In genomic region chr2:54728669-54729120, GRCh38 we compare ENCODE assay signal across 12 cellular contexts. TPM values are rescaled to one million over a fixed set of nuclear protein-coding genes. Genes with fewer than 3 reads are reported as not detected.
DNase-seq lines count a peak whose midpoint lies in the region; ATAC-seq and TF ChIP-seq lines count a peak whose summit lies in the region.
"Had no signal": no experiment of that assay in that cellular context is flagged by ENCODE, and none has a peak within 500 bp of the region (broad histone marks: within the 10 kb centered on the region; RNA-seq: fewer than 3 reads in every experiment).

No MANE protein-coding gene starts in this region.

- no peaks in the 10 kb centered on the region for H3K27me3 ChIP-seq in HCT116 (ENCODE audit: insufficient read depth, low read length)
- H3K27me3 ChIP-seq: ascending aorta had no signal

- no peak overlapping the region for H3K4me3 ChIP-seq in HCT116 (replicated peaks in 1 of 2; ENCODE audit: low read depth in 1 of 2, low read length in 2 of 2)
- H3K4me3 ChIP-seq: ascending aorta, BLaER1, heart left ventricle had no signal

- POLR2A ChIA-PET in HCT116 (lab: Charles Lee), result no interaction called here

- no peaks in the 10 kb centered on the region for H3K9me2 ChIP-seq in HCT116 (ENCODE audit: insufficient read depth)

- H2AFZ ChIP-seq in HCT116 (ENCODE audit: low read depth, low read length, poor library complexity, severe bottlenecking), result no peak overlapping the region

- peak; percentile 35; the same call in 1 of the 2 replicates for TF ChIP-seq RAD21 in HCT116 (IDR thresholded peaks at IDR 0.05; ENCODE audit: low read depth)

- peak in 2 of 3 experiments; percentile 9 to 26; a peak in 1 of 6 replicates for TF ChIP-seq CTCF in HCT116 (IDR thresholded peaks at IDR 0.05 in 2 of 3, conservative IDR thresholded peaks at IDR 0.05 in 1 of 3; ENCODE audit: borderline replicate concordance in 1 of 3, insufficient read depth in 1 of 3, low read depth in 2 of 3, low read length in 2 of 3)

- H3K36me3 ChIP-seq in HCT116 (ENCODE audit: control insufficient read depth in 1 of 2, insufficient read depth in 2 of 2, low read length in 2 of 2), result no peaks in the 10 kb centered on the region
- H3K36me3 ChIP-seq: ascending aorta, BLaER1, heart left ventricle had no signal

- TF ChIP-seq POLR2A in HCT116 (IDR thresholded peaks at IDR 0.05; ENCODE audit: borderline replicate concordance, extremely low read depth, insufficient read depth, insufficient read length), result no peak

- DNase-seq in A172 (ENCODE audit: low spot score), result peak; percentile 92
- peak; percentile 49 for DNase-seq in HCT116 (ENCODE audit: low read depth, low spot score)
- DNase-seq in fibroblast of the conjunctiva (ENCODE audit: low read depth), result peak; percentile 65
- DNase-seq in OCI-M2 (lab: John Stamatoyannopoulos, UW; ENCODE audit: unreplicated experiment), result no peak
- no peak for DNase-seq in NCI-H1436 treated with DMSO at 0.1 percent for 48 hours (lab: John Stamatoyannopoulos, UW)
- DNase-seq: heart left ventricle; stimulated activated naive CD4-positive, alpha-beta T cell treated with Interleukin-2 at 50 U/mL for 16 hours had no signal

- no peak overlapping the region for H3K9ac ChIP-seq in HCT116 (ENCODE audit: low read length)
- H3K9ac ChIP-seq: BLaER1 had no signal

- H3K9me3 ChIP-seq in HCT116 (ENCODE audit: control insufficient read depth in 1 of 2, insufficient read depth in 1 of 2, low read depth in 1 of 2, low read length in 2 of 2), result no peaks in the 10 kb centered on the region
- H3K9me3 ChIP-seq: ascending aorta, BLaER1 had no signal

- H3K4me2 ChIP-seq in HCT116 (ENCODE audit: low read length), result peak overlapping the region; percentile 51
- H3K4me2 ChIP-seq: BLaER1 had no signal

- ATAC-seq in HCT116 (peak; percentile 87), SK-N-SH treated with all-trans-retinoic acid at 6 μM for 48 hours (peak; percentile 77), HG03521 (IDR thresholded peaks at IDR 0.05; ENCODE audit: unreplicated experiment) (no peak), GM21367 (IDR thresholded peaks at IDR 0.05; ENCODE audit: unreplicated experiment) (no peak)
- ATAC-seq: heart left ventricle had no signal

- CTCF ChIA-PET in HCT116 (lab: Charles Lee), result interaction anchor here (1.1 kb wide), 1 partner anchor 9 kb away, joined by 3 read pairs; no protein-coding TSS in a partner anchor

- RAD21 ChIA-PET in HCT116 (lab: Charles Lee; ENCODE audit: low non-redundant PET in 1 of 2, low total read pairs in 2 of 2, uncharacterized antibody in 2 of 2, unreplicated experiment in 2 of 2), result no interaction called here

- H3K27ac ChIP-seq in HCT116 (ENCODE audit: low read depth, low read length), result no peak overlapping the region
- H3K27ac ChIP-seq: ascending aorta, BLaER1, heart left ventricle had no signal

- H3K4me1 ChIP-seq in HCT116 (ENCODE audit: control insufficient read depth in 1 of 2, insufficient read depth in 2 of 2, low read length in 2 of 2), result peaks cover 3 to 26% of the 10 kb centered on the region in 2 experiments; a peak in 3 of 4 replicates
- H3K4me1 ChIP-seq: ascending aorta had no signal

- no peaks in the 10 kb centered on the region for H3K79me2 ChIP-seq in HCT116 (ENCODE audit: insufficient read depth, low read length)

- no peaks in the 10 kb centered on the region for H4K20me1 ChIP-seq in HCT116 (ENCODE audit: insufficient read depth)

- BruUV-seq in HCT116 (replicated peaks; lab: Mats Ljungman, UMichigan), result no TSS peak

- intact Hi-C loops in HCT116 (cut with micrococcal nuclease), result loop anchor here (5.0 to 10.0 kb wide), 2 partner anchors 44 to 106 kb away; no protein-coding TSS in a partner anchor

TF ChIP-seq in HCT116, 20 proteins besides CTCF, POLR2A, EP300 and RAD21 (continues in another document):
- TF ChIP-seq CBX3 (IDR thresholded peaks at IDR 0.05; ENCODE audit: low read depth), result peak; percentile 70
- peak; percentile 80 for TF ChIP-seq JUND (IDR thresholded peaks at IDR 0.05)
- TF ChIP-seq MAX (IDR thresholded peaks at IDR 0.05), result 0 out of 2 replicates have a peak, but pooled peaks have one; percentile 28
- peak; percentile 37; the same call in 1 of the 2 replicates for TF ChIP-seq SRF (IDR thresholded peaks at IDR 0.05; ENCODE audit: low read depth)
- peak; percentile 64 for TF ChIP-seq SP1 (IDR thresholded peaks at IDR 0.05; ENCODE audit: low read depth)
- TF ChIP-seq ZFX (IDR thresholded peaks at IDR 0.05), result no peak
- no peak for TF ChIP-seq REST (IDR thresholded peaks at IDR 0.05; ENCODE audit: low read depth)
- TF ChIP-seq ATF3 (IDR thresholded peaks at IDR 0.05), result no peak
- no peak for TF ChIP-seq YY1 (IDR thresholded peaks at IDR 0.05; ENCODE audit: extremely low read depth, insufficient replicate concordance, low read depth, low read length)

TF ChIP-seq in SK-N-SH treated with all-trans-retinoic acid at 6 μM for 48 hours, 23 proteins besides CTCF, POLR2A, EP300 and RAD21 (continues in another document):
- TF ChIP-seq ARNTL (CRISPR knock-in tag; IDR thresholded peaks at IDR 0.05; ENCODE audit: borderline replicate concordance, low read depth) (no peak), CSRNP3 (CRISPR knock-in tag; IDR thresholded peaks at IDR 0.05) (no peak), ZNF70 (CRISPR knock-in tag; IDR thresholded peaks at IDR 0.05) (no peak), OSR1 (CRISPR knock-in tag; IDR thresholded peaks at IDR 0.05) (no peak), SNAI2 (CRISPR knock-in tag; IDR thresholded peaks at IDR 0.05) (no peak), GLIS3 (CRISPR knock-in tag; IDR thresholded peaks at IDR 0.05) (no peak), PPARA (CRISPR knock-in tag; IDR thresholded peaks at IDR 0.05; ENCODE audit: borderline replicate concordance) (no peak), ZC3H10 (CRISPR knock-in tag; IDR thresholded peaks at IDR 0.05) (no peak), ESRRG (CRISPR knock-in tag; IDR thresholded peaks at IDR 0.05) (no peak), CREB5 (CRISPR knock-in tag; IDR thresholded peaks at IDR 0.05; ENCODE audit: low read depth) (no peak), ZFP30 (CRISPR knock-in tag; IDR thresholded peaks at IDR 0.05) (no peak), ZFP3 (CRISPR knock-in tag; IDR thresholded peaks at IDR 0.05) (no peak), TCF4 (CRISPR knock-in tag; IDR thresholded peaks at IDR 0.05; ENCODE audit: borderline replicate concordance) (no peak), BACH2 (CRISPR knock-in tag; IDR thresholded peaks at IDR 0.05; ENCODE audit: borderline replicate concordance) (no peak), ZNF565 (CRISPR knock-in tag; conservative IDR thresholded peaks at IDR 0.05; ENCODE audit: low read depth) (no peak), TOX (CRISPR knock-in tag; IDR thresholded peaks at IDR 0.05; ENCODE audit: borderline replicate concordance) (no peak), ISL1 (CRISPR knock-in tag; IDR thresholded peaks at IDR 0.05) (no peak), PATZ1 (CRISPR knock-in tag; IDR thresholded peaks at IDR 0.05; ENCODE audit: borderline replicate concordance) (no peak), CSDC2 (CRISPR knock-in tag; IDR thresholded peaks at IDR 0.05) (no peak)

RNA-seq across cellular contexts. Expression of gene EML6, which starts 5.2 kb away (rescaled TPM):
- 0.67 and 5.1 TPM in 2 replicates for total RNA-seq in A172 (2014; rRNA removed; shearing (Covaris generic))
- 6.6 TPM for total RNA-seq in HCT116 (2021; ENCODE audit: unreplicated experiment)
- polyA plus RNA-seq in HCT116 (2012), result 8.4 and 9.2 TPM in 2 replicates
- total RNA-seq: ascending aorta had no signal

Comparison
In these comparisons a context has a peak if more than half of its experiments do, and no peak if none do; other contexts are left out.
1. DNase-seq: peak in A172 (single experiment), HCT116 (single experiment) and fibroblast of the conjunctiva (single experiment); none in OCI-M2 (single experiment) and NCI-H1436 treated with DMSO at 0.1 percent for 48 hours (single experiment).
2. ATAC-seq: peak in HCT116 (single experiment) and SK-N-SH treated with all-trans-retinoic acid at 6 μM for 48 hours (single experiment); none in HG03521 (single experiment) and GM21367 (single experiment).